In the genomic region with DNA sequence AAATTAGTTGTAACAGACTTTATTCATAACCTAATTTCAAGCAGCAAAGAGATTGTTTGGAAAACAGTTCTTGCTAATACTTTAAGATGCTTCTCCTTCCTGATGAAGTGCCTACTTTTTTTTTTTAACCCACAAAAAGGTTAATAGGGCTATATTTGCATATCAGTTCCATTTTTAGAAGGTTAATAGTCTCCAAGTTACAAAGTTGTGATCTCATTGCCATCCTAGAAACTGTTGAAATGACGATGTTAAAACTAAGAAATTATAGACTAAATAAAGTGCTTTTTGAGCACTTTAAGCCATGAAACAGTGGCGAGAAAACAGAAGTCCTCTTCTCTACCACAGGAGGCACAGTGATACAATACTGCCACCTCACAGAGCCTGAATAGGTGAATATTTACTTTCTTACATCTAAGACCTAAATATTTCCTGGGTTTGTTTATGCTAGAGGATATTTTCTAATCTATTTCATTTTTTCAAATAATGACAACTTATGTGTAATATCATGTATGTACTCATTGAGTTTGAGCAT, we compare ENCODE assay signal across 1 cellular context.
TF ChIP-seq lines count a peak whose summit lies in the region.

No MANE protein-coding gene starts in this region.

TF ChIP-seq in HCT116, 20 proteins besides CTCF, POLR2A, EP300 and RAD21:
- TF ChIP-seq, protein P1, sequence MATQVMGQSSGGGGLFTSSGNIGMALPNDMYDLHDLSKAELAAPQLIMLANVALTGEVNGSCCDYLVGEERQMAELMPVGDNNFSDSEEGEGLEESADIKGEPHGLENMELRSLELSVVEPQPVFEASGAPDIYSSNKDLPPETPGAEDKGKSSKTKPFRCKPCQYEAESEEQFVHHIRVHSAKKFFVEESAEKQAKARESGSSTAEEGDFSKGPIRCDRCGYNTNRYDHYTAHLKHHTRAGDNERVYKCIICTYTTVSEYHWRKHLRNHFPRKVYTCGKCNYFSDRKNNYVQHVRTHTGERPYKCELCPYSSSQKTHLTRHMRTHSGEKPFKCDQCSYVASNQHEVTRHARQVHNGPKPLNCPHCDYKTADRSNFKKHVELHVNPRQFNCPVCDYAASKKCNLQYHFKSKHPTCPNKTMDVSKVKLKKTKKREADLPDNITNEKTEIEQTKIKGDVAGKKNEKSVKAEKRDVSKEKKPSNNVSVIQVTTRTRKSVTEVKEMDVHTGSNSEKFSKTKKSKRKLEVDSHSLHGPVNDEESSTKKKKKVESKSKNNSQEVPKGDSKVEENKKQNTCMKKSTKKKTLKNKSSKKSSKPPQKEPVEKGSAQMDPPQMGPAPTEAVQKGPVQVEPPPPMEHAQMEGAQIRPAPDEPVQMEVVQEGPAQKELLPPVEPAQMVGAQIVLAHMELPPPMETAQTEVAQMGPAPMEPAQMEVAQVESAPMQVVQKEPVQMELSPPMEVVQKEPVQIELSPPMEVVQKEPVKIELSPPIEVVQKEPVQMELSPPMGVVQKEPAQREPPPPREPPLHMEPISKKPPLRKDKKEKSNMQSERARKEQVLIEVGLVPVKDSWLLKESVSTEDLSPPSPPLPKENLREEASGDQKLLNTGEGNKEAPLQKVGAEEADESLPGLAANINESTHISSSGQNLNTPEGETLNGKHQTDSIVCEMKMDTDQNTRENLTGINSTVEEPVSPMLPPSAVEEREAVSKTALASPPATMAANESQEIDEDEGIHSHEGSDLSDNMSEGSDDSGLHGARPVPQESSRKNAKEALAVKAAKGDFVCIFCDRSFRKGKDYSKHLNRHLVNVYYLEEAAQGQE (IDR thresholded peaks at IDR 0.05; ENCODE audit: low read depth) = no peak
- no peak for TF ChIP-seq EZH2phosphoT487 (IDR thresholded peaks at IDR 0.05; ENCODE audit: borderline replicate concordance)
- no peak for TF ChIP-seq EZH2 (IDR thresholded peaks at IDR 0.05)
- TF ChIP-seq FOSL1 (IDR thresholded peaks at IDR 0.05; ENCODE audit: low read depth) = no peak
- no peak for TF ChIP-seq YY1 (IDR thresholded peaks at IDR 0.05; ENCODE audit: extremely low read depth, insufficient replicate concordance, low read depth, low read length)
- TF ChIP-seq POLR2AphosphoS5 (IDR thresholded peaks at IDR 0.05; ENCODE audit: low read depth, low read length) = no peak
- no peak for TF ChIP-seq SP1 (IDR thresholded peaks at IDR 0.05; ENCODE audit: low read depth)
- TF ChIP-seq TCF7L2 (IDR thresholded peaks at IDR 0.05; ENCODE audit: borderline replicate concordance, extremely low read depth, insufficient read depth, insufficient read length) = no peak
- TF ChIP-seq ZNF274 (IDR thresholded peaks at IDR 0.05; ENCODE audit: low read depth, low read length) = no peak
